In genomic region chr5:116671211-116671736, GRCh38 we compare ENCODE assay signal across 1 cellular context.
A peak's percentile ranks its signal among the peaks of the same experiment; 100 is the strongest.
TF ChIP-seq lines count a peak whose summit lies in the region.

No MANE protein-coding gene starts in this region.

TF ChIP-seq in GM12878, 131 proteins besides CTCF, POLR2A, EP300 and RAD21 (continued from another document and continues in another):
- TF ChIP-seq CUX1 (IDR thresholded peaks at IDR 0.05; ENCODE audit: insufficient replicate concordance, low read depth, low read length) (no peak), ZNF592 (IDR thresholded peaks at IDR 0.05) (no peak), ZNF622 (IDR thresholded peaks at IDR 0.05) (no peak), TAF1 (IDR thresholded peaks at IDR 0.05; ENCODE audit: borderline replicate concordance, low read depth, low read length) (peak; percentile 72), STAT3 (IDR thresholded peaks at IDR 0.05; ENCODE audit: low read depth, low read length) (no peak), ATF7 (IDR thresholded peaks at IDR 0.05; ENCODE audit: low read depth) (peak; percentile 97), RELA (IDR thresholded peaks at IDR 0.05; ENCODE audit: borderline replicate concordance, partially characterized antibody) (peak; percentile 65), SKIL (IDR thresholded peaks at IDR 0.05; ENCODE audit: low read depth, poor library complexity, severe bottlenecking) (peak; percentile 94), NR2C1 (IDR thresholded peaks at IDR 0.05) (no peak), NBN (IDR thresholded peaks at IDR 0.05) (peak; percentile 95), E4F1 (IDR thresholded peaks at IDR 0.05; ENCODE audit: borderline replicate concordance, partially characterized antibody) (no peak), YY1 (IDR thresholded peaks at IDR 0.05; ENCODE audit: low read depth, low read length) (peak; percentile 93), SIX5 (IDR thresholded peaks at IDR 0.05; ENCODE audit: low read depth, low read length, severe bottlenecking) (no peak), RCOR1 (conservative IDR thresholded peaks at IDR 0.05; ENCODE audit: low read depth, low read length) (peak; percentile 88; the same call in 1 of the 2 replicates), MTA3 (IDR thresholded peaks at IDR 0.05; ENCODE audit: borderline replicate concordance, low read length) (no peak), ETV6 (conservative IDR thresholded peaks at IDR 0.05 in 1 of 2, IDR thresholded peaks at IDR 0.05 in 1 of 2; ENCODE audit: borderline replicate concordance in 1 of 2, low read depth in 1 of 2) (peak in 1 of 2 experiments; percentile 65; a peak in 1 of 4 replicates), ASH2L (IDR thresholded peaks at IDR 0.05; ENCODE audit: borderline replicate concordance, low read depth) (no peak), HCFC1 (IDR thresholded peaks at IDR 0.05; ENCODE audit: low read length) (0 out of 2 replicates have a peak, but pooled peaks have one; percentile 44), POU2F2 (IDR thresholded peaks at IDR 0.05; ENCODE audit: borderline replicate concordance, low read depth, low read length) (0 out of 3 replicates have a peak, but pooled peaks have one; percentile 63), RUNX3 (IDR thresholded peaks at IDR 0.05; ENCODE audit: low read length) (peak; percentile 81), BRCA1 (IDR thresholded peaks at IDR 0.05; ENCODE audit: low read depth, low read length) (no peak), DPF2 (IDR thresholded peaks at IDR 0.05) (peak; percentile 92), ZBTB4 (CRISPR knock-in tag; IDR thresholded peaks at IDR 0.05) (0 out of 2 replicates have a peak, but pooled peaks have one; percentile 42), MTA2 (IDR thresholded peaks at IDR 0.05; ENCODE audit: low read depth) (peak; percentile 89), ZNF274 (IDR thresholded peaks at IDR 0.05; ENCODE audit: insufficient read depth, insufficient read length) (no peak), LARP7 (IDR thresholded peaks at IDR 0.05) (no peak), SREBF2 (IDR thresholded peaks at IDR 0.05; ENCODE audit: low read length) (no peak), POLR2AphosphoS5 (IDR thresholded peaks at IDR 0.05; ENCODE audit: low read length) (peak; percentile 45; the same call in 1 of the 2 replicates), FOXM1 (IDR thresholded peaks at IDR 0.05; ENCODE audit: low read depth, low read length) (no peak), ZNF687 (IDR thresholded peaks at IDR 0.05) (peak; percentile 94), USF1 (IDR thresholded peaks at IDR 0.05; ENCODE audit: borderline replicate concordance, extremely low read length, insufficient read depth, low read depth, low read length) (no peak), SMAD5 (IDR thresholded peaks at IDR 0.05; ENCODE audit: low read depth) (no peak), IRF3 (IDR thresholded peaks at IDR 0.05) (no peak), EED (IDR thresholded peaks at IDR 0.05; ENCODE audit: low read depth) (peak; percentile 92)
